In genomic region chr17:41664587-41665565, GRCh38 we compare ENCODE assay signal across 8 cellular contexts. TPM values are rescaled to one million over a fixed set of nuclear protein-coding genes. Genes with fewer than 3 reads are reported as not detected.
DNase-seq lines count a peak whose midpoint lies in the region; ATAC-seq and TF ChIP-seq lines count a peak whose summit lies in the region.

No MANE protein-coding gene starts in this region.

- no peak for TF ChIP-seq CTCF in tibial artery (IDR thresholded peaks at IDR 0.05)

- H3K4me1 ChIP-seq in adipocyte (ENCODE audit: control insufficient read depth, insufficient read depth, low read length) (peaks cover 8% of the 10 kb centered on the region), tibial artery (peaks cover 0 to 35% (median 19%) of the 10 kb centered on the region in 4 donors)

- H3K9me3 Mint-ChIP-seq in activated T-cell treated with anti-CD3 and anti-CD28 coated beads, Interleukin-2, amount 50 U/mL, for 4 hours, result no peaks in the 10 kb centered on the region

- H3K4me3 ChIP-seq in adipocyte (ENCODE audit: low read length) (peak overlapping the region; percentile 82), tibial artery (peak overlapping the region; percentile 50 to 60)

- H3K27ac ChIP-seq in layer of hippocampus (ENCODE audit: low read depth, low read length) (peak overlapping the region; percentile 49), tibial artery (peak overlapping the region; percentile 76 to 80)

- no peaks in the 10 kb centered on the region for H3K9me3 ChIP-seq in adipocyte (ENCODE audit: control insufficient read depth, low read length)
- H3K9me3 ChIP-seq in tibial artery, result no peaks in the 10 kb centered on the region

- ATAC-seq in activated T-cell treated with anti-CD3 and anti-CD28 coated beads, Interleukin-2, amount 50 U/mL, for 4 hours, result no peak
- no peak for ATAC-seq in GM18498 (IDR thresholded peaks at IDR 0.05; ENCODE audit: unreplicated experiment)
- ATAC-seq in GM21825 (IDR thresholded peaks at IDR 0.05; ENCODE audit: unreplicated experiment), result no peak

- H3K9ac ChIP-seq in adipocyte (ENCODE audit: low read length), result peak overlapping the region; percentile 86

- H3K27me3 ChIP-seq in adipocyte (replicated peaks; ENCODE audit: control insufficient read depth, insufficient read depth, low read length), result peaks cover 5% of the 10 kb centered on the region
- H3K27me3 ChIP-seq in layer of hippocampus (ENCODE audit: control insufficient read depth, insufficient read depth, low read length), result no peaks in the 10 kb centered on the region
- H3K27me3 ChIP-seq in tibial artery, result no peaks in the 10 kb centered on the region

- no peaks in the 10 kb centered on the region for H3K27me3 Mint-ChIP-seq in activated T-cell treated with anti-CD3 and anti-CD28 coated beads, Interleukin-2, amount 50 U/mL, for 4 hours (ENCODE audit: low read depth)

- H3K4me1 Mint-ChIP-seq in activated T-cell treated with anti-CD3 and anti-CD28 coated beads, Interleukin-2, amount 50 U/mL, for 4 hours (ENCODE audit: low read depth), result peaks cover 36% of the 10 kb centered on the region

- DNase-seq in activated T-cell treated with anti-CD3 and anti-CD28 coated beads, Interleukin-2, amount 50 U/mL, for 4 hours, result no peak
- DNase-seq in activated T-cell treated with anti-CD3 and anti-CD28 coated beads, Interleukin-2, amount 50 U/mL, for 48 hours, result no peak
- DNase-seq in adipocyte (ENCODE audit: low read depth), result no peak
- no peak for DNase-seq in tibial artery
- DNase-seq in DMS153 treated with DMSO at 0.1 percent for 48 hours (lab: John Stamatoyannopoulos, UW; ENCODE audit: unreplicated experiment), result no peak

- intact Hi-C loops in tibial artery (cut with DNase I; ENCODE audit: low total_unique reads), result loop anchor here (2.0 to 5.0 kb wide), 4 partner anchors 18 to 858 kb away; no protein-coding TSS in a partner anchor

- no peaks in the 10 kb centered on the region for H3K36me3 Mint-ChIP-seq in activated T-cell treated with anti-CD3 and anti-CD28 coated beads, Interleukin-2, amount 50 U/mL, for 4 hours (ENCODE audit: insufficient read depth)

- H3K36me3 ChIP-seq in adipocyte (ENCODE audit: control insufficient read depth, insufficient read depth, low read length, severe bottlenecking) (no peaks in the 10 kb centered on the region), tibial artery (no peaks in the 10 kb centered on the region)

- peak overlapping the region; percentile 91 for H3K4me3 Mint-ChIP-seq in activated T-cell treated with anti-CD3 and anti-CD28 coated beads, Interleukin-2, amount 50 U/mL, for 4 hours

RNA-seq across cellular contexts. Expression of gene EIF1, which starts 23.8 kb away (rescaled TPM):
- total RNA-seq in activated T-cell treated with anti-CD3 and anti-CD28 coated beads, Interleukin-2, amount 50 U/mL, for 4 hours, result 1,000 to 10,000 TPM; 1,373 to 1,742 (median 1,506) TPM

RNA-seq across cellular contexts. Expression of gene KRT17, which starts 40.5 kb away (rescaled TPM):
- total RNA-seq in activated T-cell treated with anti-CD3 and anti-CD28 coated beads, Interleukin-2, amount 50 U/mL, for 4 hours, result not detected

RNA-seq across cellular contexts. Expression of gene GAST, which starts 47.3 kb away (rescaled TPM):
- total RNA-seq in activated T-cell treated with anti-CD3 and anti-CD28 coated beads, Interleukin-2, amount 50 U/mL, for 4 hours, result not detected

RNA-seq across cellular contexts. Expression of gene KRT16, which starts 52.3 kb away (rescaled TPM):
- total RNA-seq in activated T-cell treated with anti-CD3 and anti-CD28 coated beads, Interleukin-2, amount 50 U/mL, for 4 hours, result not detected
